In the genomic region with DNA sequence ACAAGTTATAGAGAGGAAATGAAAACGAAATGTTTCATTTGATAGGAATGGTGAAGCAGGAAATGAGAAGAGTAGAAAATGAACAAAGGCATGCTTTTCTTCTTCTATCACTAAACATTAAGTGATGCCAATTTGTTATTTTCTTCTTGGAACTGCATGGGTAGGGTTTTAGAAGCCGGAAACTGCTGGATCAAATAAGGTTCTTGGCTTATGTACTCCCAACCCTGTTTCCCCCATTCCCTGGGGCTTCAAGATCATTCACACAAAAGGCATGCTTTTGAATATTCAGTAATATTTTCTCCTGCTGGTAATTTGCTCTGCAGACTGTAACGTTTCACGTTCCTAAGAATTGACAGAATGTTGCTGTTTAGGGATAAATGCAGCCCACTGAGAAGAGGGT, we compare ENCODE assay signal across 27 cellular contexts.
"Had no signal": no experiment of that assay in that cellular context is flagged by ENCODE, and none has a peak within 500 bp of the region (broad histone marks: within the 10 kb centered on the region; RNA-seq: fewer than 3 reads in every experiment).

No MANE protein-coding gene starts in this region.

- H3K27me3 ChIP-seq: colonic mucosa, foreskin keratinocyte, neural progenitor cell, sigmoid colon, tibial nerve, upper lobe of left lung had no signal

- H3K4me1 ChIP-seq: colonic mucosa, foreskin keratinocyte, neural progenitor cell, parathyroid adenoma, sigmoid colon, spleen, tibial nerve, upper lobe of left lung had no signal

- DNase-seq: colonic mucosa; effector CD8-positive, alpha-beta T cell; endodermal cell; glutamatergic neuron; hypothalamus; immature natural killer cell; islet precursor cell; kidney glomerular epithelial cell; mesenchymal stem cell; mucosa of descending colon; naive B cell; right cardiac atrium; sigmoid colon; spleen; stimulated activated CD4-positive, alpha-beta T cell treated with anti-CD3 and anti-CD28 coated beads, Interleukin-4, amount 100 ng/mL, for 4 hours; stimulated activated naive CD8-positive, alpha-beta T cell treated with anti-CD3 and anti-CD28 coated beads, Interleukin-15, Interleukin-2, amounts not matched to agents 100 U/mL and 50 U/mL, for 24 hours; upper lobe of left lung had no signal

- H3K4me3 ChIP-seq: colonic mucosa, mucosa of descending colon, neural progenitor cell, sigmoid colon, skin epidermis, spleen, thoracic aorta, tibial nerve, upper lobe of left lung had no signal

- H3K27ac ChIP-seq: colonic mucosa, epithelial cell of prostate, foreskin keratinocyte, neural progenitor cell, parathyroid adenoma, sigmoid colon, skin epidermis, spleen, thoracic aorta, upper lobe of left lung had no signal

- H3K36me3 ChIP-seq: colonic mucosa, neural progenitor cell, sigmoid colon, spleen, thoracic aorta, tibial nerve, upper lobe of left lung had no signal

- H3K9me3 ChIP-seq: colonic mucosa, mucosa of descending colon, sigmoid colon, spleen, thoracic aorta, tibial nerve, upper lobe of left lung had no signal

- ATAC-seq: esophagus mucosa; foreskin keratinocyte; mucosa of descending colon; natural killer cell treated with Interleukin-12 subunit alpha and Interleukin-12 subunit beta and Interleukin-15 and Interleukin-18, amount 100 ng/mL, for 72 hours; stimulated activated memory B cell treated with anti-CD40 and anti-IgM and Interleukin-4, amounts not matched to agents 10 μg/mL and 1 μg/mL and 100 μg/mL, for 72 hours; stimulated activated naive CD8-positive, alpha-beta T cell treated with anti-CD3 and anti-CD28 coated beads, Interleukin-15, Interleukin-2, amounts not matched to agents 100 U/mL and 50 U/mL, for 24 hours had no signal

- H3K9ac ChIP-seq: neural progenitor cell, parathyroid adenoma had no signal
